In genomic region chr1:231808990-231809389, GRCh38 we compare ENCODE assay signal across 9 cellular contexts.
A peak's percentile ranks its signal among the peaks of the same experiment; 100 is the strongest.
DNase-seq lines count a peak whose midpoint lies in the region; ATAC-seq and TF ChIP-seq lines count a peak whose summit lies in the region.
"Had no signal": no experiment of that assay in that cellular context is flagged by ENCODE, and none has a peak within 500 bp of the region (broad histone marks: within the 10 kb centered on the region; RNA-seq: fewer than 3 reads in every experiment).

No MANE protein-coding gene starts in this region.

- DNase-seq in GF-D8 (lab: John Stamatoyannopoulos, UW) = peak; percentile 4
- DNase-seq in NOMO-1 treated with DMSO at 0.1 percent for 48 hours (lab: John Stamatoyannopoulos, UW; ENCODE audit: unreplicated experiment) = peak; percentile 11
- DNase-seq in choroid plexus epithelial cell (ENCODE audit: low read depth) = peak; percentile 31
- DNase-seq in omental fat pad (ENCODE audit: low spot score) = no peak
- DNase-seq in NCI-H1436 treated with DMSO at 0.1 percent for 48 hours (lab: John Stamatoyannopoulos, UW) = no peak
- no peak for DNase-seq in activated gamma-delta T cell treated with Interleukin-2 at 50 U/mL for 16 hours
- DNase-seq: NCI-H1417 had no signal

- peak; percentile 11 for ATAC-seq in omental fat pad (ENCODE audit: low FRiP score)
- no peak for ATAC-seq in HG02970 (IDR thresholded peaks at IDR 0.05; ENCODE audit: low FRiP score, unreplicated experiment)
- no peak for ATAC-seq in HG03571 (IDR thresholded peaks at IDR 0.05; ENCODE audit: unreplicated experiment)

- no peak overlapping the region for H3K4me3 ChIP-seq in choroid plexus epithelial cell (ENCODE audit: low read depth, low read length)

- TF ChIP-seq CTCF in choroid plexus epithelial cell (conservative IDR thresholded peaks at IDR 0.05; ENCODE audit: low read depth, low read length) = no peak
- no peak for TF ChIP-seq CTCF in omental fat pad (IDR thresholded peaks at IDR 0.05)

Comparison
In these comparisons a context has a peak if more than half of its experiments do, and no peak if none do; other contexts are left out.
1. DNase-seq: peak in GF-D8 (single experiment), NOMO-1 treated with DMSO at 0.1 percent for 48 hours (single experiment) and choroid plexus epithelial cell (single experiment); none in omental fat pad (single experiment), NCI-H1436 treated with DMSO at 0.1 percent for 48 hours (single experiment) and activated gamma-delta T cell treated with Interleukin-2 at 50 U/mL for 16 hours (single experiment).